ENCODE assay signal across 1 cellular context in the genomic region with DNA sequence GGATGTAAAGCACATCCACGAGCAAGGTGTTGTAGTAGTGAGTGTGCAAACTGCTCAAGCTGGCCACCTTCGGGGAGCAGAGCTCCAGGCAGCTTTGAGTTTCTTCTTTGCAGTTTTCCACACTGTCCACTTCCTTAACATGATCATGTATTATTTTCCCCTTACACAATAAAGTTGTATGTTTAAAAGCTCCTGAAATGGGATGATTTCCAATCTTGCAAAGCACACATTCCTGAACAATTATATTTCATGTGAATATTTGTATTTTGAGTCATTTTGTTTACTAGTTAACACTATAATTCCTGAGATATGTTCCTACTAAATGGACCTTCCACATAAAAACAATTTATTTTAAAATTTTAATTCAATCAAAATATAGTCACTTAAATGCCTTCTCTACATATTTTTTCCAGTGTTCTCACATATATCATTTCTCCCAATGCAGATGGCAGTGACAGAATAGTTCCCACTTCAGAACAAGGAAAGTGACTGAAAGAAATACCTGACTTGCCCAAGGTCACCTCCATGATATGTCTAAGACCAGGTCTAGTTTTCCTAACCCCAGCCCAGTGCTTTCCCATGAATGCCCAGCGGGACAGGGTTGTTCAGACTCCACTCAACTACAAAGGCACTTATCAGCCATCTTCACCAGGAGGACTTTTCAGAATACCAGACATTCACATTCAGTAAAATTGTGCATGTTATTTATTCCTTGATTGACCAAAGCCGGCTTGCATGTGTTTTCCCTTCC.
TF ChIP-seq lines count a peak whose summit lies in the region.

No MANE protein-coding gene starts in this region.

TF ChIP-seq in liver, 16 proteins besides CTCF, POLR2A, EP300 and RAD21 (continued from another document):
- TF ChIP-seq, protein P1, sequence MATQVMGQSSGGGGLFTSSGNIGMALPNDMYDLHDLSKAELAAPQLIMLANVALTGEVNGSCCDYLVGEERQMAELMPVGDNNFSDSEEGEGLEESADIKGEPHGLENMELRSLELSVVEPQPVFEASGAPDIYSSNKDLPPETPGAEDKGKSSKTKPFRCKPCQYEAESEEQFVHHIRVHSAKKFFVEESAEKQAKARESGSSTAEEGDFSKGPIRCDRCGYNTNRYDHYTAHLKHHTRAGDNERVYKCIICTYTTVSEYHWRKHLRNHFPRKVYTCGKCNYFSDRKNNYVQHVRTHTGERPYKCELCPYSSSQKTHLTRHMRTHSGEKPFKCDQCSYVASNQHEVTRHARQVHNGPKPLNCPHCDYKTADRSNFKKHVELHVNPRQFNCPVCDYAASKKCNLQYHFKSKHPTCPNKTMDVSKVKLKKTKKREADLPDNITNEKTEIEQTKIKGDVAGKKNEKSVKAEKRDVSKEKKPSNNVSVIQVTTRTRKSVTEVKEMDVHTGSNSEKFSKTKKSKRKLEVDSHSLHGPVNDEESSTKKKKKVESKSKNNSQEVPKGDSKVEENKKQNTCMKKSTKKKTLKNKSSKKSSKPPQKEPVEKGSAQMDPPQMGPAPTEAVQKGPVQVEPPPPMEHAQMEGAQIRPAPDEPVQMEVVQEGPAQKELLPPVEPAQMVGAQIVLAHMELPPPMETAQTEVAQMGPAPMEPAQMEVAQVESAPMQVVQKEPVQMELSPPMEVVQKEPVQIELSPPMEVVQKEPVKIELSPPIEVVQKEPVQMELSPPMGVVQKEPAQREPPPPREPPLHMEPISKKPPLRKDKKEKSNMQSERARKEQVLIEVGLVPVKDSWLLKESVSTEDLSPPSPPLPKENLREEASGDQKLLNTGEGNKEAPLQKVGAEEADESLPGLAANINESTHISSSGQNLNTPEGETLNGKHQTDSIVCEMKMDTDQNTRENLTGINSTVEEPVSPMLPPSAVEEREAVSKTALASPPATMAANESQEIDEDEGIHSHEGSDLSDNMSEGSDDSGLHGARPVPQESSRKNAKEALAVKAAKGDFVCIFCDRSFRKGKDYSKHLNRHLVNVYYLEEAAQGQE (IDR thresholded peaks at IDR 0.05), result no peak
- TF ChIP-seq GABPA (IDR thresholded peaks at IDR 0.05 in 1 of 2, conservative IDR thresholded peaks at IDR 0.05 in 1 of 2) (no peak), SP1 (IDR thresholded peaks at IDR 0.05) (no peak), HNF4G (IDR thresholded peaks at IDR 0.05) (no peak), RXRA (IDR thresholded peaks at IDR 0.05) (no peak), TAF1 (conservative IDR thresholded peaks at IDR 0.05) (no peak), EGR1 (IDR thresholded peaks at IDR 0.05; ENCODE audit: low read depth in 2 of 2) (no peak), NR2F2 (IDR thresholded peaks at IDR 0.05) (no peak)
- TF ChIP-seq, protein P2, sequence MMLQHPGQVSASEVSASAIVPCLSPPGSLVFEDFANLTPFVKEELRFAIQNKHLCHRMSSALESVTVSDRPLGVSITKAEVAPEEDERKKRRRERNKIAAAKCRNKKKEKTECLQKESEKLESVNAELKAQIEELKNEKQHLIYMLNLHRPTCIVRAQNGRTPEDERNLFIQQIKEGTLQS (IDR thresholded peaks at IDR 0.05), result no peak
- TF ChIP-seq, protein P3, sequence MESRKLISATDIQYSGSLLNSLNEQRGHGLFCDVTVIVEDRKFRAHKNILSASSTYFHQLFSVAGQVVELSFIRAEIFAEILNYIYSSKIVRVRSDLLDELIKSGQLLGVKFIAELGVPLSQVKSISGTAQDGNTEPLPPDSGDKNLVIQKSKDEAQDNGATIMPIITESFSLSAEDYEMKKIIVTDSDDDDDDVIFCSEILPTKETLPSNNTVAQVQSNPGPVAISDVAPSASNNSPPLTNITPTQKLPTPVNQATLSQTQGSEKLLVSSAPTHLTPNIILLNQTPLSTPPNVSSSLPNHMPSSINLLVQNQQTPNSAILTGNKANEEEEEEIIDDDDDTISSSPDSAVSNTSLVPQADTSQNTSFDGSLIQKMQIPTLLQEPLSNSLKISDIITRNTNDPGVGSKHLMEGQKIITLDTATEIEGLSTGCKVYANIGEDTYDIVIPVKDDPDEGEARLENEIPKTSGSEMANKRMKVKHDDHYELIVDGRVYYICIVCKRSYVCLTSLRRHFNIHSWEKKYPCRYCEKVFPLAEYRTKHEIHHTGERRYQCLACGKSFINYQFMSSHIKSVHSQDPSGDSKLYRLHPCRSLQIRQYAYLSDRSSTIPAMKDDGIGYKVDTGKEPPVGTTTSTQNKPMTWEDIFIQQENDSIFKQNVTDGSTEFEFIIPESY (IDR thresholded peaks at IDR 0.05), result no peak
